Comparison of ENCODE assay signal across 12 cellular contexts in genomic region chr16:20704281-20704680, GRCh38. TPM values are rescaled to one million over a fixed set of nuclear protein-coding genes. Genes with fewer than 3 reads are reported as not detected.
"Had no signal": no experiment of that assay in that cellular context is flagged by ENCODE, and none has a peak within 500 bp of the region (broad histone marks: within the 10 kb centered on the region; RNA-seq: fewer than 3 reads in every experiment).

No MANE protein-coding gene starts in this region.

- H3K9me3 Mint-ChIP-seq: activated naive CD4-positive, alpha-beta T cell treated with anti-CD3 and anti-CD28 coated beads, Interleukin-2, amount 10 ng/mL, durations not matched to agents 7 days and 5 days; activated T-helper 2 cell treated with anti-CD3 and anti-CD28 coated beads, Interferon-gamma antibody, Interleukin-2, Interleukin-4, amounts not matched to agents 10 μg/mL and 5 μg/mL and 100 μg/mL, durations not matched to agents 14 hours and 24 hours and 36 hours had no signal

- H3K27me3 Mint-ChIP-seq: naive thymus-derived CD4-positive, alpha-beta T cell; progenitor cell of endocrine pancreas had no signal

- ATAC-seq: naive thymus-derived CD4-positive, alpha-beta T cell; sciatic nerve; SK-N-SH treated with all-trans-retinoic acid at 6 μM for 48 hours had no signal

- H3K36me3 Mint-ChIP-seq: activated naive CD4-positive, alpha-beta T cell treated with anti-CD3 and anti-CD28 coated beads, Interleukin-2, amount 10 ng/mL, durations not matched to agents 7 days and 5 days had no signal

- H3K27ac Mint-ChIP-seq: activated naive CD4-positive, alpha-beta T cell treated with anti-CD3 and anti-CD28 coated beads, Interleukin-2, amount 10 ng/mL, durations not matched to agents 7 days and 5 days; activated T-helper 2 cell treated with anti-CD3 and anti-CD28 coated beads, Interferon-gamma antibody, Interleukin-2, Interleukin-4, amounts not matched to agents 10 μg/mL and 5 μg/mL and 100 μg/mL, durations not matched to agents 14 hours and 24 hours and 36 hours; naive thymus-derived CD4-positive, alpha-beta T cell; progenitor cell of endocrine pancreas had no signal

- H3K27ac ChIP-seq: coronary artery had no signal

- H3K4me3 ChIP-seq: coronary artery had no signal

- H3K4me1 Mint-ChIP-seq: activated naive CD4-positive, alpha-beta T cell treated with anti-CD3 and anti-CD28 coated beads, Interleukin-2, amount 10 ng/mL, durations not matched to agents 7 days and 5 days; naive thymus-derived CD4-positive, alpha-beta T cell had no signal

- DNase-seq: activated naive CD4-positive, alpha-beta T cell treated with anti-CD3 and anti-CD28 coated beads, Interleukin-2, amount 10 ng/mL, durations not matched to agents 7 days and 5 days; caudate nucleus; effector CD4-positive, alpha-beta T cell; naive thymus-derived CD4-positive, alpha-beta T cell; stimulated activated CD4-positive, alpha-beta T cell treated with anti-CD3 and anti-CD28 coated beads, Interleukin-12 subunit alpha, Interleukin-12 subunit beta, amount 100 ng/mL, for 4 hours; stimulated activated naive CD4-positive, alpha-beta T cell treated with Interleukin-2 at 50 U/mL for 16 hours had no signal

- H3K4me3 Mint-ChIP-seq: activated naive CD4-positive, alpha-beta T cell treated with anti-CD3 and anti-CD28 coated beads, Interleukin-2, amount 10 ng/mL, durations not matched to agents 7 days and 5 days; naive thymus-derived CD4-positive, alpha-beta T cell had no signal

RNA-seq across cellular contexts. Expression of gene ACSM1, which starts 6.8 kb away (rescaled TPM):
- total RNA-seq: sciatic nerve; T-helper 1 cell treated with Interleukin-12 subunit alpha and Interleukin-12 subunit beta and Interleukin-4 antibody, amounts not matched to agents 30 ng/mL and 1 ng/mL, for 36 hours had no signal
